ENCODE assay signal across 8 cellular contexts in genomic region chr18:812123-812672, GRCh38. TPM values are rescaled to one million over a fixed set of nuclear protein-coding genes. Genes with fewer than 3 reads are reported as not detected.
DNase-seq lines count a peak whose midpoint lies in the region; ATAC-seq lines count a peak whose summit lies in the region.

Gene YES1 (minus strand): TSS chr18:812242. CDS start chr18:756827, 55,415 bp downstream.

- H3K27ac ChIP-seq in cingulate gyrus (ENCODE audit: low read depth, low read length), result peak within 1 kb of the TSS; percentile 48

- ATAC-seq in HG02623 (IDR thresholded peaks at IDR 0.05; ENCODE audit: unreplicated experiment) (peak; percentile 53), left lobe of liver (peak; percentile 91)

- peak; percentile 72 to 76 for DNase-seq in NCI-H2081 (lab: John Stamatoyannopoulos, UW)
- DNase-seq in NCI-H2081 treated with DMSO at 0.1 percent for 48 hours (lab: John Stamatoyannopoulos, UW), result no peak
- DNase-seq in NCI-H146 treated with DMSO at 0.1 percent for 48 hours (lab: John Stamatoyannopoulos, UW; ENCODE audit: unreplicated experiment), result peak; percentile 74
- DNase-seq in activated CD4-positive, alpha-beta T cell treated with anti-CD3 and anti-CD28 coated beads for 24 hours (ENCODE audit: low read depth in 2 of 2), result peak; percentile 43 to 59
- peak; percentile 86 for DNase-seq in left lobe of liver (ENCODE audit: low spot score)
- DNase-seq in stimulated activated CD4-positive, alpha-beta T cell treated with anti-CD3 and anti-CD28 coated beads, Interleukin-2, amount 100 ng/mL, for 4 hours (ENCODE audit: low read depth), result peak; percentile 72

RNA-seq across cellular contexts. Expression of gene YES1, which starts in this region (rescaled TPM):
- total RNA-seq in left lobe of liver, result 31.1 TPM
